18 cellular contexts compared by ENCODE assay signal in the genomic region with DNA sequence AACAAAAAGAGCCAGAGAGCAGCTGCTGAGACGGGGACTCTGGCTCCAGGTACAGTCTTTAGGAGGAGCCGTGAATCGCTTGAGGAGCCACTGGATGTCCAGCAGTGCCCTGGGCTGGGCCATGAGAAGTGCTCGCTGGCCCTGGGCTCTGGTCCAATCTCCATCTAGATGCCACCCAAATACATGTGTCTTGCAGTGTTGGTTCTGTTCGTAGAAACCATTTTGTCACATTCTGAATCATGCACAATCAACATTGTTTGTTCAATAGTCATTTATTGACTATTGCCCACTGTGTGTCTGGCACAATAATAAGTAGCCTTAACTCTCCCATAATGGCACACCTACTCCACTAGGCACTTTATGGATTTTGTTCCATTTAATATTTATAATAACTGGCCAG. TPM values are rescaled to one million over a fixed set of nuclear protein-coding genes. Genes with fewer than 3 reads are reported as not detected.
DNase-seq lines count a peak whose midpoint lies in the region; ATAC-seq and TF ChIP-seq lines count a peak whose summit lies in the region.
"Had no signal": no experiment of that assay in that cellular context is flagged by ENCODE, and none has a peak within 500 bp of the region (broad histone marks: within the 10 kb centered on the region; RNA-seq: fewer than 3 reads in every experiment).

No MANE protein-coding gene starts in this region.

- H3K4me3 ChIP-seq in body of pancreas: no peak overlapping the region
- H3K4me3 ChIP-seq: SJCRH30 had no signal

- peaks cover 53% of the 10 kb centered on the region for H3K36me3 Mint-ChIP-seq in activated naive CD4-positive, alpha-beta T cell treated with anti-CD3 and anti-CD28 coated beads, Interleukin-2, amount 10 ng/mL, durations not matched to agents 7 days and 5 days

- TF ChIP-seq POLR2A in body of pancreas (IDR thresholded peaks at IDR 0.05): no peak

- peaks cover 30% of the 10 kb centered on the region for H3K4me1 Mint-ChIP-seq in activated naive CD4-positive, alpha-beta T cell treated with anti-CD3 and anti-CD28 coated beads, Interleukin-2, amount 10 ng/mL, durations not matched to agents 7 days and 5 days
- H3K4me1 Mint-ChIP-seq: IgD-negative memory B cell had no signal

- H3K4me1 ChIP-seq in body of pancreas: peaks cover 10% of the 10 kb centered on the region
- H3K4me1 ChIP-seq: SJCRH30 had no signal

- 38 to 59% methylated on average over 3 to 5 of the region's 5 CpGs for WGBS in body of pancreas, 2 donors

- no peaks in the 10 kb centered on the region for H3K9me3 ChIP-seq in body of pancreas
- H3K9me3 ChIP-seq: SJCRH30 had no signal

- peak; percentile 30 for ATAC-seq in body of pancreas

- no peak for DNase-seq in activated naive CD4-positive, alpha-beta T cell treated with anti-CD3 and anti-CD28 coated beads, Interleukin-2, amount 10 ng/mL, durations not matched to agents 7 days and 5 days
- DNase-seq in activated naive CD4-positive, alpha-beta T cell treated with Interleukin-2 at 50 U/mL for 16 hours: no peak
- no peak for DNase-seq in body of pancreas
- DNase-seq in mucosa of gallbladder (ENCODE audit: low spot score): peak; percentile 37
- DNase-seq in activated CD4-positive, CD25-positive, alpha-beta regulatory T cell (lab: John Stamatoyannopoulos, UW): no peak
- no peak for DNase-seq in OCI-M2 (lab: John Stamatoyannopoulos, UW; ENCODE audit: unreplicated experiment)
- no peak for DNase-seq in cerebellar cortex (ENCODE audit: low spot score)
- DNase-seq: C1 segment of cervical spinal cord, DMS153, EL, H7, NCI-H1105 treated with DMSO at 0.1 percent for 48 hours, NCI-H1694 treated with DMSO at 0.1 percent for 48 hours, NCI-H226, NCI-H524 treated with DMSO at 0.1 percent for 48 hours, OCI-M1, SJCRH30 had no signal

- H3K27me3 ChIP-seq in body of pancreas: no peaks in the 10 kb centered on the region
- H3K27me3 ChIP-seq: SJCRH30 had no signal

- intact Hi-C loops in body of pancreas (cut with DNase I): no loop called here

- CTCF ChIA-PET in activated naive CD4-positive, alpha-beta T cell treated with anti-CD3 and anti-CD28 coated beads, Interleukin-2, amount 10 ng/mL, durations not matched to agents 7 days and 5 days (lab: Charles Lee): interaction anchor here (0.7 to 1.1 kb wide), 2 partner anchors 26 to 131 kb away, joined by 3 read pairs; a partner anchor contains a TSS

- H3K27ac ChIP-seq in body of pancreas: no peak overlapping the region
- H3K27ac ChIP-seq: SJCRH30 had no signal

- no peak for TF ChIP-seq CTCF in body of pancreas (IDR thresholded peaks at IDR 0.05)

- H3K27ac Mint-ChIP-seq in activated naive CD4-positive, alpha-beta T cell treated with anti-CD3 and anti-CD28 coated beads, Interleukin-2, amount 10 ng/mL, durations not matched to agents 7 days and 5 days: peak overlapping the region; percentile 90

- H3K9me3 Mint-ChIP-seq in activated naive CD4-positive, alpha-beta T cell treated with anti-CD3 and anti-CD28 coated beads, Interleukin-2, amount 10 ng/mL, durations not matched to agents 7 days and 5 days: no peaks in the 10 kb centered on the region
- H3K9me3 Mint-ChIP-seq: IgD-negative memory B cell had no signal

- no peak overlapping the region for H3K4me3 Mint-ChIP-seq in activated naive CD4-positive, alpha-beta T cell treated with anti-CD3 and anti-CD28 coated beads, Interleukin-2, amount 10 ng/mL, durations not matched to agents 7 days and 5 days
- H3K4me3 Mint-ChIP-seq: IgD-negative memory B cell had no signal

- no peaks in the 10 kb centered on the region for H3K27me3 Mint-ChIP-seq in activated naive CD4-positive, alpha-beta T cell treated with anti-CD3 and anti-CD28 coated beads, Interleukin-2, amount 10 ng/mL, durations not matched to agents 7 days and 5 days
- H3K27me3 Mint-ChIP-seq: IgD-negative memory B cell had no signal

- peaks cover 0 to 12% of the 10 kb centered on the region in 2 donors for H3K36me3 ChIP-seq in body of pancreas (replicated peaks in 1 of 2; ENCODE audit: insufficient read depth in 1 of 2, low read depth in 2 of 2)
- H3K36me3 ChIP-seq: SJCRH30 had no signal

RNA-seq across cellular contexts. Expression of a gene that starts 26.1 kb away (rescaled TPM):
- total RNA-seq in body of pancreas (1 to 10 TPM; 1.8 to 7.6 TPM), mucosa of gallbladder (5.8 TPM)

RNA-seq across cellular contexts. Expression of a gene that starts 28.9 kb away (rescaled TPM):
- 10 to 100 TPM; 59.7 to 62.3 TPM for total RNA-seq in body of pancreas
- 58.4 TPM for total RNA-seq in mucosa of gallbladder
